8 cellular contexts compared by ENCODE assay signal in genomic region chr6:35363293-35363750, GRCh38. TPM values are rescaled to one million over a fixed set of nuclear protein-coding genes. Genes with fewer than 3 reads are reported as not detected.
DNase-seq lines count a peak whose midpoint lies in the region; ATAC-seq and TF ChIP-seq lines count a peak whose summit lies in the region.

No MANE protein-coding gene starts in this region.

- no peaks in the 10 kb centered on the region for H3K9me3 ChIP-seq in SJCRH30 (replicated peaks)
- no peaks in the 10 kb centered on the region for H3K9me3 ChIP-seq in cardiac muscle cell (ENCODE audit: low read depth)

- peak; percentile 28 to 65 for DNase-seq in NCI-H526 (lab: John Stamatoyannopoulos, UW)
- no peak for DNase-seq in NCI-H526 treated with DMSO at 0.1 percent for 48 hours (lab: John Stamatoyannopoulos, UW)
- peak; percentile 76 to 84 for DNase-seq in SJCRH30
- DNase-seq in cardiac muscle cell (ENCODE audit: low read depth in 1 of 2, low spot score in 1 of 2) = peak in 1 of 2 donors; percentile 85
- peak; percentile 31 for DNase-seq in smooth muscle cell of the brain vasculature (ENCODE audit: low read depth, low spot score)
- DNase-seq in stimulated activated CD4-positive, alpha-beta T cell treated with anti-CD3 and anti-CD28 coated beads, Interleukin-4, amount 100 ng/mL, for 4 hours = no peak
- no peak for DNase-seq in HK-2 (ENCODE audit: unreplicated experiment)

- H3K4me3 ChIP-seq in SJCRH30 (no peak overlapping the region), cardiac muscle cell (peak overlapping the region; percentile 1)

- peak overlapping the region; percentile 51 for H3K27ac ChIP-seq in SJCRH30
- H3K27ac ChIP-seq in cardiac muscle cell = peak overlapping the region; percentile 95

- H3K27me3 ChIP-seq in SJCRH30 (no peaks in the 10 kb centered on the region), cardiac muscle cell (no peaks in the 10 kb centered on the region)

- H3K4me1 ChIP-seq in SJCRH30 (peaks cover 8% of the 10 kb centered on the region), cardiac muscle cell (ENCODE audit: low read depth) (peaks cover 24% of the 10 kb centered on the region)

- no peak for ATAC-seq in HG02623 (IDR thresholded peaks at IDR 0.05; ENCODE audit: unreplicated experiment)

- 0 out of 2 replicates have a peak, but pooled peaks cover 3% of the 10 kb centered on the region for H3K36me3 ChIP-seq in SJCRH30
- no peaks in the 10 kb centered on the region for H3K36me3 ChIP-seq in cardiac muscle cell

- TF ChIP-seq CTCF in cardiac muscle cell (IDR thresholded peaks at IDR 0.05; ENCODE audit: low read depth, low read length) = no peak

RNA-seq across cellular contexts. Expression of gene PPARD, which starts 21.0 kb away (rescaled TPM):
- total RNA-seq in SJCRH30 (2014; rRNA removed; shearing (Covaris generic)) = 9.5 and 10.6 TPM in 2 replicates
- 17.1 and 21.7 TPM in 2 replicates for total RNA-seq in cardiac muscle cell
- polyA plus RNA-seq in cardiac muscle cell = 28.6 and 34.0 TPM in 2 replicates

Comparison
In these comparisons a context has a peak if more than half of its experiments do, and no peak if none do; other contexts are left out.
1. DNase-seq: peak in NCI-H526 (2 of 2), SJCRH30 (2 of 2) and smooth muscle cell of the brain vasculature (single experiment); none in NCI-H526 treated with DMSO at 0.1 percent for 48 hours (single experiment), stimulated activated CD4-positive, alpha-beta T cell treated with anti-CD3 and anti-CD28 coated beads, Interleukin-4, amount 100 ng/mL, for 4 hours (0 of 2) and HK-2 (single experiment).